10 cellular contexts compared by ENCODE assay signal in genomic region chr12:104219908-104220404, GRCh38. TPM values are rescaled to one million over a fixed set of nuclear protein-coding genes. Genes with fewer than 3 reads are reported as not detected.
A peak's percentile ranks its signal among the peaks of the same experiment; 100 is the strongest.
DNase-seq lines count a peak whose midpoint lies in the region; ATAC-seq, FAIRE-seq and TF ChIP-seq lines count a peak whose summit lies in the region.
"Had no signal": no experiment of that assay in that cellular context is flagged by ENCODE, and none has a peak within 500 bp of the region (broad histone marks: within the 10 kb centered on the region; RNA-seq: fewer than 3 reads in every experiment).

No MANE protein-coding gene starts in this region.

- H3K79me2 ChIP-seq in astrocyte (ENCODE audit: insufficient read depth, low read length): no peaks in the 10 kb centered on the region

- H3K27me3 ChIP-seq in astrocyte (ENCODE audit: insufficient read depth, low read length): no peaks in the 10 kb centered on the region
- no peaks in the 10 kb centered on the region for H3K27me3 ChIP-seq in liver (ENCODE audit: control insufficient read depth in 4 of 4, insufficient read depth in 4 of 4, low read length in 3 of 4)

- peaks cover 6% of the 10 kb centered on the region for H3K9me3 Mint-ChIP-seq in astrocyte (ENCODE audit: unreplicated experiment)
- H3K9me3 Mint-ChIP-seq: natural killer cell treated with Interleukin-12 subunit alpha and Interleukin-12 subunit beta and Interleukin-15 and Interleukin-18, amount 100 ng/mL, for 72 hours had no signal

- H3K4me1 Mint-ChIP-seq in astrocyte (ENCODE audit: low read depth, unreplicated experiment): peaks cover 21% of the 10 kb centered on the region

- WGBS in liver: 61% methylated on average over 4 of the region's 4 CpGs

- H3K27ac ChIP-seq in astrocyte (ENCODE audit: low read depth, low read length): peak overlapping the region; percentile 93
- peak overlapping the region; percentile 4 to 28 for H3K27ac ChIP-seq in liver (ENCODE audit: low read depth in 1 of 2, low read length in 2 of 2)

- peaks cover 13% of the 10 kb centered on the region for H3K27me3 Mint-ChIP-seq in astrocyte (ENCODE audit: low read depth, unreplicated experiment)

- H3K4me1 ChIP-seq in astrocyte (ENCODE audit: insufficient read depth, low read length) (peaks cover 19% of the 10 kb centered on the region), liver (ENCODE audit: control insufficient read depth in 4 of 4, insufficient read depth in 4 of 4, low read length in 3 of 4) (peaks cover 0 to 9% (median 4%) of the 10 kb centered on the region in 4 donors)

- H3K4me3 ChIP-seq in AG10803 (ENCODE audit: low read length) (no peak overlapping the region), LNCaP clone FGC (ENCODE audit: low read depth, low read length) (no peak overlapping the region), astrocyte (ENCODE audit: insufficient read depth, low read depth, low read length) (peak overlapping the region; percentile 43), liver (ENCODE audit: low read depth in 1 of 3, low read length in 3 of 3) (no peak overlapping the region)

- TF ChIP-seq RAD21 in liver (IDR thresholded peaks at IDR 0.05): no peak

- FAIRE-seq in astrocyte (lab: Jason Lieb, UNC): no peak
- FAIRE-seq: GM18507 had no signal

- H3K36me3 Mint-ChIP-seq in astrocyte (ENCODE audit: low read depth, unreplicated experiment): no peaks in the 10 kb centered on the region
- H3K36me3 Mint-ChIP-seq: natural killer cell treated with Interleukin-12 subunit alpha and Interleukin-12 subunit beta and Interleukin-15 and Interleukin-18, amount 100 ng/mL, for 72 hours had no signal

- H3K9ac ChIP-seq in astrocyte (ENCODE audit: low read length): peak overlapping the region; percentile 70
- no peak overlapping the region for H3K9ac ChIP-seq in liver (ENCODE audit: low read depth in 1 of 2, low read length in 2 of 2)

- H3K9me3 ChIP-seq in astrocyte (ENCODE audit: insufficient read depth, low read depth, low read length) (no peaks in the 10 kb centered on the region), liver (ENCODE audit: control insufficient read depth in 4 of 4, low read length in 3 of 4) (no peaks in the 10 kb centered on the region)

- TF ChIP-seq CTCF in AG10803 (conservative IDR thresholded peaks at IDR 0.05; ENCODE audit: low read length): no peak
- TF ChIP-seq CTCF in LNCaP clone FGC (IDR thresholded peaks at IDR 0.05; ENCODE audit: control insufficient read depth, extremely low read depth, insufficient read depth): no peak
- no peak for TF ChIP-seq CTCF in astrocyte (IDR thresholded peaks at IDR 0.05; ENCODE audit: insufficient read depth, low read depth, low read length)
- TF ChIP-seq CTCF in liver (IDR thresholded peaks at IDR 0.05; ENCODE audit: low read depth, low read length, missing input control): no peak

- H3K36me3 ChIP-seq in astrocyte (ENCODE audit: insufficient read depth, low read length) (no peaks in the 10 kb centered on the region), liver (ENCODE audit: control insufficient read depth in 4 of 4, insufficient read depth in 3 of 4, low read depth in 1 of 4, low read length in 3 of 4) (no peaks in the 10 kb centered on the region)

- H4K20me1 ChIP-seq in astrocyte (ENCODE audit: insufficient read depth, low read length): no peaks in the 10 kb centered on the region

- H2AFZ ChIP-seq in astrocyte (ENCODE audit: low read depth, low read length): no peak overlapping the region

- H3K4me2 ChIP-seq in astrocyte (ENCODE audit: low read length): peak overlapping the region; percentile 82

- peak overlapping the region; percentile 95 for H3K27ac Mint-ChIP-seq in astrocyte (ENCODE audit: unreplicated experiment)
- H3K27ac Mint-ChIP-seq: natural killer cell treated with Interleukin-12 subunit alpha and Interleukin-12 subunit beta and Interleukin-15 and Interleukin-18, amount 100 ng/mL, for 72 hours had no signal

- no peak overlapping the region for H3K4me3 Mint-ChIP-seq in astrocyte (ENCODE audit: unreplicated experiment)
- H3K4me3 Mint-ChIP-seq: natural killer cell treated with Interleukin-12 subunit alpha and Interleukin-12 subunit beta and Interleukin-15 and Interleukin-18, amount 100 ng/mL, for 72 hours had no signal

- DNase-seq in AG10803 (ENCODE audit: low read depth): peak; percentile 70
- peak; percentile 99 for DNase-seq in LNCaP clone FGC (ENCODE audit: low read depth)
- peak; percentile 56 for DNase-seq in T-helper 22 cell (ENCODE audit: low read depth)
- DNase-seq in astrocyte (ENCODE audit: low read depth): peak; percentile 68
- peak; percentile 75 for DNase-seq in stimulated activated CD8-positive, alpha-beta memory T cell treated with anti-CD3 and anti-CD28 coated beads, Interleukin-4, amount 100 ng/mL, for 48 hours

- no peak for ATAC-seq in HG02870 (IDR thresholded peaks at IDR 0.05; ENCODE audit: unreplicated experiment)
- no peak for ATAC-seq in GM19463 (IDR thresholded peaks at IDR 0.05; ENCODE audit: unreplicated experiment)

TF ChIP-seq in liver, 16 proteins besides CTCF, POLR2A, EP300 and RAD21:
- TF ChIP-seq FOXA2 (IDR thresholded peaks at IDR 0.05) (no peak), HNF4A (conservative IDR thresholded peaks at IDR 0.05) (no peak), NR2F2 (IDR thresholded peaks at IDR 0.05) (no peak), SP1 (IDR thresholded peaks at IDR 0.05) (no peak), TAF1 (conservative IDR thresholded peaks at IDR 0.05) (no peak)
- TF ChIP-seq, protein P1, sequence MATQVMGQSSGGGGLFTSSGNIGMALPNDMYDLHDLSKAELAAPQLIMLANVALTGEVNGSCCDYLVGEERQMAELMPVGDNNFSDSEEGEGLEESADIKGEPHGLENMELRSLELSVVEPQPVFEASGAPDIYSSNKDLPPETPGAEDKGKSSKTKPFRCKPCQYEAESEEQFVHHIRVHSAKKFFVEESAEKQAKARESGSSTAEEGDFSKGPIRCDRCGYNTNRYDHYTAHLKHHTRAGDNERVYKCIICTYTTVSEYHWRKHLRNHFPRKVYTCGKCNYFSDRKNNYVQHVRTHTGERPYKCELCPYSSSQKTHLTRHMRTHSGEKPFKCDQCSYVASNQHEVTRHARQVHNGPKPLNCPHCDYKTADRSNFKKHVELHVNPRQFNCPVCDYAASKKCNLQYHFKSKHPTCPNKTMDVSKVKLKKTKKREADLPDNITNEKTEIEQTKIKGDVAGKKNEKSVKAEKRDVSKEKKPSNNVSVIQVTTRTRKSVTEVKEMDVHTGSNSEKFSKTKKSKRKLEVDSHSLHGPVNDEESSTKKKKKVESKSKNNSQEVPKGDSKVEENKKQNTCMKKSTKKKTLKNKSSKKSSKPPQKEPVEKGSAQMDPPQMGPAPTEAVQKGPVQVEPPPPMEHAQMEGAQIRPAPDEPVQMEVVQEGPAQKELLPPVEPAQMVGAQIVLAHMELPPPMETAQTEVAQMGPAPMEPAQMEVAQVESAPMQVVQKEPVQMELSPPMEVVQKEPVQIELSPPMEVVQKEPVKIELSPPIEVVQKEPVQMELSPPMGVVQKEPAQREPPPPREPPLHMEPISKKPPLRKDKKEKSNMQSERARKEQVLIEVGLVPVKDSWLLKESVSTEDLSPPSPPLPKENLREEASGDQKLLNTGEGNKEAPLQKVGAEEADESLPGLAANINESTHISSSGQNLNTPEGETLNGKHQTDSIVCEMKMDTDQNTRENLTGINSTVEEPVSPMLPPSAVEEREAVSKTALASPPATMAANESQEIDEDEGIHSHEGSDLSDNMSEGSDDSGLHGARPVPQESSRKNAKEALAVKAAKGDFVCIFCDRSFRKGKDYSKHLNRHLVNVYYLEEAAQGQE (IDR thresholded peaks at IDR 0.05): no peak

RNA-seq across cellular contexts. Expression of gene TXNRD1, which starts 4.4 kb away (rescaled TPM):
- total RNA-seq in astrocyte: 133 and 176 TPM in 2 replicates
- total RNA-seq in liver: 10 to 100 TPM; 43.1 to 70.8 TPM
- 10 to 100 TPM; 23.6 to 68.4 TPM for polyA plus RNA-seq in liver
